Comparison of ENCODE assay signal across 1 cellular context in the genomic region with DNA sequence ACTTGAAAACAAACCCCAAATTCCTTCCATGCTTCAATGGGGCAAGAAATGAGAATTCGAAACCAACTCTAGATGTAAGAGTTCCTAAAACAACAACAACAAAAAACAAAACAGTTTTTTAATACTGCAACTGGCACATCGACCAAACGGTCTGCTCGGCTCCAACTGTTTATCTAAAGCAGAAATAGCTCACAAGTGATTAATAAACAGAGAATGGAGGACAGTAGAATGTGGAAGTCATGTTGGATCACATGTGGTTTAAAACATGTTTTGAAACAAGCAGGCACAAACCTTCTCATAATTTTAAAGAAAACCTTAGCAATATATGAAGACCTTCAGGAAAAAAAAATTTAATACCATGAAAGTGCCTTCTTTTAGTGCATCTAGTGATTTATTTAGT.
TF ChIP-seq lines count a peak whose summit lies in the region.

No MANE protein-coding gene starts in this region.

TF ChIP-seq in IMR-90, 13 proteins besides CTCF, POLR2A, EP300 and RAD21:
- TF ChIP-seq ELK1 (IDR thresholded peaks at IDR 0.05; ENCODE audit: borderline replicate concordance, low read depth, low read length), result no peak
- TF ChIP-seq BHLHE40 (IDR thresholded peaks at IDR 0.05; ENCODE audit: low read depth, low read length), result no peak
- TF ChIP-seq NFE2L2 (IDR thresholded peaks at IDR 0.05; ENCODE audit: low read depth, low read length), result no peak
- TF ChIP-seq RFX5 (IDR thresholded peaks at IDR 0.05; ENCODE audit: low read depth, low read length), result no peak
- TF ChIP-seq FOS (IDR thresholded peaks at IDR 0.05; ENCODE audit: low read depth, low read length), result no peak
- no peak for TF ChIP-seq CEBPB (IDR thresholded peaks at IDR 0.05; ENCODE audit: low read depth, low read length)
- no peak for TF ChIP-seq MAFK (IDR thresholded peaks at IDR 0.05; ENCODE audit: low read depth, low read length)
- no peak for TF ChIP-seq MXI1 (IDR thresholded peaks at IDR 0.05; ENCODE audit: borderline replicate concordance, low read depth, low read length)
- no peak for TF ChIP-seq MAZ (IDR thresholded peaks at IDR 0.05; ENCODE audit: borderline replicate concordance, low read depth, low read length)
- no peak for TF ChIP-seq SMC3 (IDR thresholded peaks at IDR 0.05; ENCODE audit: low read depth, low read length)
- no peak for TF ChIP-seq RCOR1 (IDR thresholded peaks at IDR 0.05; ENCODE audit: insufficient replicate concordance, low read length)
